19 cellular contexts compared by ENCODE assay signal in genomic region chr9:19186240-19186639, GRCh38. TPM values are rescaled to one million over a fixed set of nuclear protein-coding genes. Genes with fewer than 3 reads are reported as not detected.
DNase-seq lines count a peak whose midpoint lies in the region; ATAC-seq and TF ChIP-seq lines count a peak whose summit lies in the region.
"Had no signal": no experiment of that assay in that cellular context is flagged by ENCODE, and none has a peak within 500 bp of the region (broad histone marks: within the 10 kb centered on the region; RNA-seq: fewer than 3 reads in every experiment).

No MANE protein-coding gene starts in this region.

- H3K4me3 Mint-ChIP-seq in central memory CD8-positive, alpha-beta T cell = no peak overlapping the region
- no peak overlapping the region for H3K4me3 Mint-ChIP-seq in naive thymus-derived CD8-positive, alpha-beta T cell

- H3K36me3 Mint-ChIP-seq in central memory CD8-positive, alpha-beta T cell (ENCODE audit: insufficient read depth) = peaks cover 6% of the 10 kb centered on the region
- H3K36me3 Mint-ChIP-seq in naive thymus-derived CD8-positive, alpha-beta T cell = no peaks in the 10 kb centered on the region

- no peak for TF ChIP-seq CTCF in AG10803 (conservative IDR thresholded peaks at IDR 0.05; ENCODE audit: low read length)

- peaks cover 21% of the 10 kb centered on the region for H3K4me1 Mint-ChIP-seq in central memory CD8-positive, alpha-beta T cell
- H3K4me1 Mint-ChIP-seq in naive thymus-derived CD8-positive, alpha-beta T cell = peaks cover 3 to 37% (median 19%) of the 10 kb centered on the region in 4 donors

- H3K27me3 Mint-ChIP-seq in central memory CD8-positive, alpha-beta T cell = no peaks in the 10 kb centered on the region
- H3K27me3 Mint-ChIP-seq in naive thymus-derived CD8-positive, alpha-beta T cell = no peaks in the 10 kb centered on the region

- H3K27ac Mint-ChIP-seq in central memory CD8-positive, alpha-beta T cell (ENCODE audit: low read depth) = peak overlapping the region; percentile 94
- peak overlapping the region in 9 of 10 donors; percentile 18 to 81 (median 68) for H3K27ac Mint-ChIP-seq in naive thymus-derived CD8-positive, alpha-beta T cell

- DNase-seq in AG10803 (ENCODE audit: low read depth) (peak; percentile 12), HT-29 (ENCODE audit: low spot score) (peak; percentile 48), DMS79 (lab: John Stamatoyannopoulos, UW) (no peak), NCI-H128 (lab: John Stamatoyannopoulos, UW; ENCODE audit: unreplicated experiment) (no peak), NCI-H2171 treated with DMSO at 0.1 percent for 48 hours (lab: John Stamatoyannopoulos, UW) (no peak)
- no peak for DNase-seq in central memory CD8-positive, alpha-beta T cell (ENCODE audit: low spot score in 2 of 2)
- no peak for DNase-seq in naive thymus-derived CD8-positive, alpha-beta T cell
- DNase-seq: activated gamma-delta T cell treated with Interleukin-2 at 50 U/mL for 16 hours; COR-L47; lower lobe of right lung; NCI-H1092 treated with DMSO at 0.1 percent for 48 hours; NCI-H2081 treated with DMSO at 0.1 percent for 48 hours; NCI-H524; ovary; sigmoid colon; stimulated activated CD4-positive, alpha-beta T cell treated with anti-CD3 and anti-CD28 coated beads, Interleukin-1b, Interleukin-23, amount 100 ng/mL, for 48 hours had no signal

- no peak overlapping the region for H3K4me3 ChIP-seq in AG10803 (ENCODE audit: low read length)
- H3K4me3 ChIP-seq: K562, lower lobe of right lung, ovary, sigmoid colon had no signal

- H3K9me3 Mint-ChIP-seq in central memory CD8-positive, alpha-beta T cell = no peaks in the 10 kb centered on the region
- no peaks in the 10 kb centered on the region for H3K9me3 Mint-ChIP-seq in naive thymus-derived CD8-positive, alpha-beta T cell

- POLR2A ChIA-PET in naive thymus-derived CD8-positive, alpha-beta T cell (lab: Charles Lee) = interaction anchor here (6.8 kb wide), 1 partner anchor 46 kb away, joined by 66 read pairs; the partner anchor contains the start of gene DENND4C

- no peak for ATAC-seq in central memory CD8-positive, alpha-beta T cell (replicated peaks; ENCODE audit: extremely low read depth, poor library complexity, severe bottlenecking)
- no peak for ATAC-seq in naive thymus-derived CD8-positive, alpha-beta T cell
- no peak for ATAC-seq in HG02571 (IDR thresholded peaks at IDR 0.05; ENCODE audit: unreplicated experiment)
- ATAC-seq: activated CD4-positive, CD25-positive, alpha-beta regulatory T cell treated with anti-CD3 and anti-CD28 coated beads, Interleukin-2, amount 50 U/mL, for 24 hours; K562 had no signal

RNA-seq across cellular contexts. Expression of gene DENND4C, which starts 44.3 kb away (rescaled TPM):
- 28.1 and 40.2 TPM in 2 replicates for total RNA-seq in HT-29 (2014; rRNA removed; shearing (Covaris generic))
- total RNA-seq in naive thymus-derived CD8-positive, alpha-beta T cell = 10 to 100 TPM; 72.6 to 74.4 TPM
- 10 to 100 TPM; 31.0 to 40.2 (median 35.1) TPM for polyA plus RNA-seq in naive thymus-derived CD8-positive, alpha-beta T cell

RNA-seq across cellular contexts. Expression of gene PLIN2, which starts 58.9 kb away (rescaled TPM):
- 7.2 and 8.9 TPM in 2 replicates for total RNA-seq in HT-29 (2014; rRNA removed; shearing (Covaris generic))
- total RNA-seq in naive thymus-derived CD8-positive, alpha-beta T cell = 10 to 100 TPM; 50.3 to 53.0 TPM
- 100 to 1,000 TPM in 1 of 3 donors, 10 to 100 TPM in 2; 62.7 to 105 (median 65.7) TPM for polyA plus RNA-seq in naive thymus-derived CD8-positive, alpha-beta T cell

Comparison
In these comparisons a context has a peak if more than half of its experiments do, and no peak if none do; other contexts are left out.
1. DNase-seq: peak in AG10803 (single experiment) and HT-29 (single experiment); none in central memory CD8-positive, alpha-beta T cell (0 of 2), naive thymus-derived CD8-positive, alpha-beta T cell (0 of 10), DMS79 (single experiment), NCI-H128 (single experiment) and NCI-H2171 treated with DMSO at 0.1 percent for 48 hours (single experiment).